10 cellular contexts compared by ENCODE assay signal in genomic region chr11:57777969-57778317, GRCh38. TPM values are rescaled to one million over a fixed set of nuclear protein-coding genes. Genes with fewer than 3 reads are reported as not detected.
A peak's percentile ranks its signal among the peaks of the same experiment; 100 is the strongest.
DNase-seq lines count a peak whose midpoint lies in the region; ATAC-seq and TF ChIP-seq lines count a peak whose summit lies in the region.
"Had no signal": no experiment of that assay in that cellular context is flagged by ENCODE, and none has a peak within 500 bp of the region (broad histone marks: within the 10 kb centered on the region; RNA-seq: fewer than 3 reads in every experiment).

No MANE protein-coding gene starts in this region.

- H3K79me2 ChIP-seq in DND-41 (ENCODE audit: insufficient read depth, low read length) (peaks cover 36% of the 10 kb centered on the region; the same call in 1 of the 2 replicates), hepatocyte (peaks cover 91% of the 10 kb centered on the region)

- no peaks in the 10 kb centered on the region for H3K36me3 Mint-ChIP-seq in activated naive CD4-positive, alpha-beta T cell treated with anti-CD3 and anti-CD28 coated beads, Interleukin-2, amount 10 ng/mL, durations not matched to agents 7 days and 5 days
- H3K36me3 Mint-ChIP-seq: natural killer cell treated with Interleukin-12 subunit alpha and Interleukin-12 subunit beta and Interleukin-15 and Interleukin-18, amount 100 ng/mL, for 72 hours had no signal

- TF ChIP-seq CTCF in DND-41 (IDR thresholded peaks at IDR 0.05; ENCODE audit: borderline replicate concordance, extremely low read depth, low read length, poor library complexity, severe bottlenecking) (no peak), hepatocyte (IDR thresholded peaks at IDR 0.05; ENCODE audit: poor library complexity) (no peak)

- 12% methylated on average over 3 of the region's 3 CpGs for WGBS in hepatocyte (ENCODE audit: low lambda C conversion rate, missing lambda C conversion rate)

- H3K36me3 ChIP-seq in DND-41 (ENCODE audit: insufficient read depth, low read length) (no peaks in the 10 kb centered on the region), hepatocyte (replicated peaks; ENCODE audit: insufficient read depth, low read depth) (no peaks in the 10 kb centered on the region)

- H3K27me3 Mint-ChIP-seq in activated naive CD4-positive, alpha-beta T cell treated with anti-CD3 and anti-CD28 coated beads, Interleukin-2, amount 10 ng/mL, durations not matched to agents 7 days and 5 days: peaks cover 3% of the 10 kb centered on the region
- H3K27me3 Mint-ChIP-seq: natural killer cell treated with Interleukin-12 subunit alpha and Interleukin-12 subunit beta and Interleukin-15 and Interleukin-18, amount 100 ng/mL, for 72 hours had no signal

- H2AFZ ChIP-seq in DND-41 (ENCODE audit: low read depth, low read length) (no peak overlapping the region), hepatocyte (no peak overlapping the region)

- peak overlapping the region; percentile 13 for H3K9ac ChIP-seq in DND-41 (ENCODE audit: low read depth, low read length)

- H3K27ac Mint-ChIP-seq in activated naive CD4-positive, alpha-beta T cell treated with anti-CD3 and anti-CD28 coated beads, Interleukin-2, amount 10 ng/mL, durations not matched to agents 7 days and 5 days: no peak overlapping the region

- H3K27ac ChIP-seq in DND-41 (ENCODE audit: low read length) (peak overlapping the region; percentile 51), angular gyrus (ENCODE audit: low read depth, low read length) (peak overlapping the region; percentile 83), hepatocyte (peak overlapping the region; percentile 91)

- H3K27me3 ChIP-seq in DND-41 (ENCODE audit: insufficient read depth, low read length, poor library complexity) (no peaks in the 10 kb centered on the region), hepatocyte (no peaks in the 10 kb centered on the region)

- H4K20me1 ChIP-seq in DND-41 (ENCODE audit: insufficient read depth, low read length): no peaks in the 10 kb centered on the region
- peaks cover 58% of the 10 kb centered on the region for H4K20me1 ChIP-seq in hepatocyte (ENCODE audit: insufficient read depth, poor library complexity, severe bottlenecking)

- H3K4me2 ChIP-seq in DND-41 (ENCODE audit: insufficient read depth, low read length): peak overlapping the region; percentile 25; the same call in 1 of the 2 replicates
- H3K4me2 ChIP-seq in hepatocyte: peak overlapping the region; percentile 73

- H3K4me1 ChIP-seq in DND-41 (ENCODE audit: insufficient read depth, low read length) (peaks cover 34% of the 10 kb centered on the region), hepatocyte (ENCODE audit: insufficient read depth) (peaks cover 76% of the 10 kb centered on the region)

- H3K4me1 Mint-ChIP-seq in activated naive CD4-positive, alpha-beta T cell treated with anti-CD3 and anti-CD28 coated beads, Interleukin-2, amount 10 ng/mL, durations not matched to agents 7 days and 5 days: peaks cover 20% of the 10 kb centered on the region

- no peak overlapping the region for H3K4me3 Mint-ChIP-seq in activated naive CD4-positive, alpha-beta T cell treated with anti-CD3 and anti-CD28 coated beads, Interleukin-2, amount 10 ng/mL, durations not matched to agents 7 days and 5 days
- H3K4me3 Mint-ChIP-seq: natural killer cell treated with Interleukin-12 subunit alpha and Interleukin-12 subunit beta and Interleukin-15 and Interleukin-18, amount 100 ng/mL, for 72 hours had no signal

- H3K9me3 ChIP-seq in DND-41 (ENCODE audit: insufficient read depth, low read length, severe bottlenecking) (no peaks in the 10 kb centered on the region), hepatocyte (ENCODE audit: low read depth) (no peaks in the 10 kb centered on the region)

- CTCF ChIA-PET in activated naive CD4-positive, alpha-beta T cell treated with anti-CD3 and anti-CD28 coated beads, Interleukin-2, amount 10 ng/mL, durations not matched to agents 7 days and 5 days (lab: Charles Lee): interaction anchor here (2.1 kb wide), 1 partner anchor 23 kb away, joined by 5 read pairs; no protein-coding TSS in a partner anchor

- no peak for ATAC-seq in DND-41 (ENCODE audit: insufficient read depth, low read depth)
- ATAC-seq: natural killer cell treated with Interleukin-12 subunit alpha and Interleukin-12 subunit beta and Interleukin-15 and Interleukin-18, amount 100 ng/mL, for 72 hours had no signal

- no peaks in the 10 kb centered on the region for H3K9me2 ChIP-seq in hepatocyte (replicated peaks; ENCODE audit: insufficient read depth)

- H3K9me3 Mint-ChIP-seq in activated naive CD4-positive, alpha-beta T cell treated with anti-CD3 and anti-CD28 coated beads, Interleukin-2, amount 10 ng/mL, durations not matched to agents 7 days and 5 days: no peaks in the 10 kb centered on the region
- H3K9me3 Mint-ChIP-seq: natural killer cell treated with Interleukin-12 subunit alpha and Interleukin-12 subunit beta and Interleukin-15 and Interleukin-18, amount 100 ng/mL, for 72 hours had no signal

- DNase-seq in DND-41 (no peak), hepatocyte (ENCODE audit: low spot score) (peak; percentile 76), renal cortical epithelial cell (ENCODE audit: low read depth) (peak; percentile 86), T-helper 1 cell (no peak), NCI-H2227 treated with DMSO at 0.1 percent for 48 hours (lab: John Stamatoyannopoulos, UW) (no peak)
- DNase-seq in stimulated activated CD4-positive, alpha-beta T cell treated with anti-CD3 and anti-CD28 coated beads, Interleukin-2, amount 100 ng/mL, for 24 hours: no peak
- no peak for DNase-seq in activated naive CD4-positive, alpha-beta T cell treated with anti-CD3 and anti-CD28 coated beads, Interleukin-2, amount 10 ng/mL, durations not matched to agents 7 days and 5 days
- DNase-seq: activated effector memory CD4-positive, alpha-beta T cell treated with Interleukin-2 at 50 U/mL for 16 hours had no signal

- H3K4me3 ChIP-seq in DND-41 (ENCODE audit: low read depth in 1 of 2, low read length in 2 of 2) (no peak overlapping the region), hepatocyte (no peak overlapping the region)

RNA-seq across cellular contexts. Expression of gene CTNND1, which starts 16.3 kb away (rescaled TPM):
- total RNA-seq in hepatocyte (124 and 130 TPM in 2 replicates), renal cortical epithelial cell (157 and 260 TPM in 2 replicates)
- polyA plus RNA-seq in hepatocyte: 59.4 and 65.0 TPM in 2 replicates

RNA-seq across cellular contexts. Expression of gene BTBD18, which starts 26.3 kb away (rescaled TPM):
- total RNA-seq in hepatocyte (not detected in 2 replicates), renal cortical epithelial cell (not detected in 2 replicates)
- 0.24 and 0.39 TPM in 2 replicates for polyA plus RNA-seq in hepatocyte
- total RNA-seq: natural killer cell treated with Interleukin-12 subunit alpha and Interleukin-12 subunit beta and Interleukin-15 and Interleukin-18, amount 100 ng/mL, for 72 hours had no signal

RNA-seq across cellular contexts. Expression of gene SELENOH, which starts 36.7 kb away (rescaled TPM):
- 127 and 135 TPM in 2 replicates for total RNA-seq in hepatocyte
- 205 and 229 TPM in 2 replicates for polyA plus RNA-seq in hepatocyte
- total RNA-seq in renal cortical epithelial cell: 48.1 and 94.8 TPM in 2 replicates

Comparison
In these comparisons a context has a peak if more than half of its experiments do, and no peak if none do; other contexts are left out.
1. DNase-seq: peak in hepatocyte (single experiment) and renal cortical epithelial cell (single experiment); none in DND-41 (single experiment), T-helper 1 cell (0 of 5), stimulated activated CD4-positive, alpha-beta T cell treated with anti-CD3 and anti-CD28 coated beads, Interleukin-2, amount 100 ng/mL, for 24 hours (0 of 2), NCI-H2227 treated with DMSO at 0.1 percent for 48 hours (single experiment) and activated naive CD4-positive, alpha-beta T cell treated with anti-CD3 and anti-CD28 coated beads, Interleukin-2, amount 10 ng/mL, durations not matched to agents 7 days and 5 days (single experiment).
2. Peak in every context shown above with its lines, with median percentiles within 50 percentile points of each other: H3K27ac ChIP-seq.